Comparison of ENCODE assay signal across 24 cellular contexts in the genomic region with DNA sequence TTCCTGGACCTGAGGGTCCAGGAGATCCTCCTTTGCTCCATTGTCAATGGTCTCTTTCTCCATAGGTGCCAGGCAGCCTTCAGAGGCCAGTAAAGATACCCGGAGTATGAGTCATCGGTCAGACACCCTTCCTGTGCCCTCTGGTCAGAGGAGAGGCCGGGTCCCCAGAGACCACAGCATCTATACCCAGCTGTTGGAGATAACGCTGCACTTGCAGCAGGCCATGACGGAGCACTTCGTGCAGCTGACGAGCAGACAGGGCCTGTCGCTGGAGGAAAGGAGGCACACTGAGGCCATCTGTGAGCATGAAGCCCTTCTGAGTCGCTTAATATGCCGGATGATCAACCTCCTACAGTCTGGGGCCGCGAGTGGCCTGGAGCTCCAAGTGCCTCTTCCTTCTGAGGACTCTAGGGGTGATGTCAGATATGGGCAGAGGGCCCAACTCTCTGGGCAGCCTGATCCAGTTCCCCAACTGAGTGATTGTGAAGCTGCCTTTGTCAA. TPM values are rescaled to one million over a fixed set of nuclear protein-coding genes. Genes with fewer than 3 reads are reported as not detected.
DNase-seq lines count a peak whose midpoint lies in the region; ATAC-seq and FAIRE-seq lines count a peak whose summit lies in the region.
"Had no signal": no experiment of that assay in that cellular context is flagged by ENCODE, and none has a peak within 500 bp of the region (broad histone marks: within the 10 kb centered on the region; RNA-seq: fewer than 3 reads in every experiment).

A gene (plus strand): TSS at position 51 of the 501 bp plus-strand sequence. CDS start 56 bp downstream, at position 107.

- H3K27ac Mint-ChIP-seq in stimulated activated naive B cell treated with anti-CD40 and anti-IgM and Interleukin-4, amounts not matched to agents 10 μg/mL and 1 μg/mL and 100 μg/mL, for 72 hours: no peak within 1 kb of the TSS
- H3K27ac Mint-ChIP-seq: CD14-positive monocyte, HFFc6 had no signal

- H3K4me1 Mint-ChIP-seq in stimulated activated naive B cell treated with anti-CD40 and anti-IgM and Interleukin-4, amounts not matched to agents 10 μg/mL and 1 μg/mL and 100 μg/mL, for 72 hours: no peaks in the 10 kb centered on the region
- H3K4me1 Mint-ChIP-seq: CD14-positive monocyte had no signal

- ATAC-seq in stimulated activated naive B cell treated with anti-CD40 and anti-IgM and Interleukin-4, amounts not matched to agents 10 μg/mL and 1 μg/mL and 100 μg/mL, for 72 hours (replicated peaks): no peak
- ATAC-seq: gastrocnemius medialis, HepG2, left lung, Panc1 had no signal

- H3K9me3 Mint-ChIP-seq in stimulated activated naive B cell treated with anti-CD40 and anti-IgM and Interleukin-4, amounts not matched to agents 10 μg/mL and 1 μg/mL and 100 μg/mL, for 72 hours: no peaks in the 10 kb centered on the region
- H3K9me3 Mint-ChIP-seq: HFFc6 had no signal

- no peak for FAIRE-seq in frontal cortex (lab: Jason Lieb, UNC)
- no peak for FAIRE-seq in urothelium cell line (lab: Jason Lieb, UNC)
- FAIRE-seq: HepG2 had no signal

- H3K4me3 Mint-ChIP-seq in stimulated activated naive B cell treated with anti-CD40 and anti-IgM and Interleukin-4, amounts not matched to agents 10 μg/mL and 1 μg/mL and 100 μg/mL, for 72 hours: no peak within 1 kb of the TSS
- H3K4me3 Mint-ChIP-seq: CD14-positive monocyte, HFFc6 had no signal

- H3K36me3 Mint-ChIP-seq in stimulated activated naive B cell treated with anti-CD40 and anti-IgM and Interleukin-4, amounts not matched to agents 10 μg/mL and 1 μg/mL and 100 μg/mL, for 72 hours: no peaks in the 10 kb centered on the region
- H3K36me3 Mint-ChIP-seq: CD14-positive monocyte had no signal

- DNase-seq in A172 (ENCODE audit: low spot score): peak; percentile 45
- DNase-seq in M059J (ENCODE audit: low read depth): peak; percentile 30
- DNase-seq in ecto neural progenitor cell (ENCODE audit: low spot score): peak; percentile 25
- peak; percentile 19 for DNase-seq in myocyte (ENCODE audit: low read depth)
- DNase-seq in frontal cortex (ENCODE audit: low spot score in 2 of 2): no peak
- DNase-seq in DMS53 treated with DMSO at 0.1 percent for 48 hours (lab: John Stamatoyannopoulos, UW; ENCODE audit: unreplicated experiment): no peak
- no peak for DNase-seq in urothelium cell line (ENCODE audit: low spot score)
- DNase-seq in stimulated activated naive B cell treated with anti-CD40 and anti-IgM and Interleukin-4, amounts not matched to agents 10 μg/mL and 1 μg/mL and 100 μg/mL, for 72 hours: no peak
- DNase-seq: activated naive CD4-positive, alpha-beta T cell treated with anti-CD3 and anti-CD28 coated beads, Interleukin-2, amount 50 U/mL, for 16 hours; DMS 273 treated with DMSO at 0.1 percent for 48 hours; erythroblast; gastrocnemius medialis; GF-D8; HFFc6; left lung; NCI-H82; SK-N-SH; spleen; stimulated activated CD4-positive, alpha-beta T cell treated with anti-CD3 and anti-CD28 coated beads, Interleukin-4, amount 100 ng/mL, for 4 hours had no signal

- peaks cover 19 to 30% of the 10 kb centered on the region in 2 donors for H3K27me3 Mint-ChIP-seq in stimulated activated naive B cell treated with anti-CD40 and anti-IgM and Interleukin-4, amounts not matched to agents 10 μg/mL and 1 μg/mL and 100 μg/mL, for 72 hours

RNA-seq across cellular contexts. Expression of the gene that starts here (rescaled TPM):
- not detected in 2 replicates for total RNA-seq in A172 (2014; rRNA removed; shearing (Covaris generic))
- not detected in 2 replicates for total RNA-seq in M059J (2014; rRNA removed; shearing (Covaris generic))
- not detected in 2 replicates for total RNA-seq in myocyte
- polyA plus RNA-seq in myocyte (2012): not detected
- not detected for total RNA-seq in frontal cortex
- total RNA-seq: gastrocnemius medialis, HepG2, HFFc6, left lung, upper lobe of left lung had no signal
- polyA plus RNA-seq: CD14-positive monocyte, HepG2, neural cell, SK-N-SH, spleen had no signal

Comparison
In these comparisons a context has a peak if more than half of its experiments do, and no peak if none do; other contexts are left out.
1. Peak in DNase-seq in A172; RNA of the gene not detected or under 1 TPM.
2. Peak in DNase-seq in M059J; RNA of the gene not detected or under 1 TPM.
3. Peak in DNase-seq in myocyte; RNA of the gene not detected or under 1 TPM.